1 cellular context compared by ENCODE assay signal in genomic region chr9:38436708-38437107, GRCh38.
TF ChIP-seq lines count a peak whose summit lies in the region.

No MANE protein-coding gene starts in this region.

TF ChIP-seq in A549, 52 proteins besides CTCF, POLR2A, EP300 and RAD21 (continued from another document):
- TF ChIP-seq HES2 (IDR thresholded peaks at IDR 0.05) (no peak), ZSCAN20 (CRISPR knock-in tag; IDR thresholded peaks at IDR 0.05) (no peak), JUN (IDR thresholded peaks at IDR 0.05) (no peak), CBX2 (IDR thresholded peaks at IDR 0.05; ENCODE audit: borderline replicate concordance, low read depth) (no peak), EHF (CRISPR knock-in tag; IDR thresholded peaks at IDR 0.05) (no peak), MYC (IDR thresholded peaks at IDR 0.05; ENCODE audit: borderline replicate concordance, low read length) (no peak)
